In the genomic region with DNA sequence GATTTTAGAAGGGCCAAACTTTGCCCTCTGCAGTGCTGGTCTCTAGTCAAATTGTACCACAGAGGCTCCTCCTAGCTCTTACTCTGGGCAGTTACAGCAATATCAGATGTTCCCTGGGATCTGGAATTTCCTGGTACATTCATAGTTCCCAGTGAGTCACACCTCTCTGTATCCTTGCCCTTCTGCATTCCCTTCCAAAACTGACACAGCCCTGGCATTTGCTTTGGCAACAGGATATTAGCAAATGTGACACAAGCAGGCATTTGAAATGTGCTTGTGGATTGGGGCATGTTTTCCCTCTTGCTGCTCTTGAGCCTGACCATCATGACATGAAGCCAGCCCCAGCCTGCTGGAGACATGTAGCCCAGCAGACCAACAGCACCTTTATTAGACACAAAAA, we compare ENCODE assay signal across 14 cellular contexts.
A peak's percentile ranks its signal among the peaks of the same experiment; 100 is the strongest.
DNase-seq lines count a peak whose midpoint lies in the region; ATAC-seq, FAIRE-seq and TF ChIP-seq lines count a peak whose summit lies in the region.
"Had no signal": no experiment of that assay in that cellular context is flagged by ENCODE, and none has a peak within 500 bp of the region (broad histone marks: within the 10 kb centered on the region; RNA-seq: fewer than 3 reads in every experiment).

No MANE protein-coding gene starts in this region.

- intact Hi-C loops in left colon (cut with DNase I, micrococcal nuclease), result no loop called here

- H3K4me3 Mint-ChIP-seq in chondrocyte (ENCODE audit: unreplicated experiment), result no peak overlapping the region
- H3K4me3 Mint-ChIP-seq: activated naive CD4-positive, alpha-beta T cell treated with anti-CD3 and anti-CD28 coated beads, Interleukin-2, amount 50 U/mL, for 24 hours; CD14-positive monocyte had no signal

- H3K4me1 ChIP-seq in ACC112 (ENCODE audit: control insufficient read depth, insufficient read depth, low read length, unreplicated experiment), result peaks cover 18% of the 10 kb centered on the region

- no peaks in the 10 kb centered on the region for H3K36me3 ChIP-seq in ACC112 (ENCODE audit: insufficient read depth, low read length)

- peak; percentile 63 for TF ChIP-seq CTCF in chondrocyte (IDR thresholded peaks at IDR 0.05)

- DNase-seq in HTR-8/SVneo (ENCODE audit: insufficient read length, low spot score) (peak; percentile 31), chondrocyte (ENCODE audit: low spot score) (no peak), left colon (peak; percentile 6 to 30), NCI-H748 (lab: John Stamatoyannopoulos, UW; ENCODE audit: unreplicated experiment) (no peak), COR-L47 (lab: John Stamatoyannopoulos, UW) (no peak), NCI-H2081 (lab: John Stamatoyannopoulos, UW) (no peak)
- no peak for DNase-seq in activated naive CD4-positive, alpha-beta T cell treated with anti-CD3 and anti-CD28 coated beads, Interleukin-2, amount 50 U/mL, for 72 hours (ENCODE audit: low spot score in 2 of 2)
- DNase-seq: H7; NCI-H69; stimulated activated naive CD4-positive, alpha-beta T cell had no signal

- H3K9me3 Mint-ChIP-seq in chondrocyte (ENCODE audit: low read depth), result peaks cover 32% of the 10 kb centered on the region
- H3K9me3 Mint-ChIP-seq in activated naive CD4-positive, alpha-beta T cell treated with anti-CD3 and anti-CD28 coated beads, Interleukin-2, amount 50 U/mL, for 72 hours, result peaks cover 4 to 15% of the 10 kb centered on the region in 2 donors

- no peaks in the 10 kb centered on the region for H3K27me3 Mint-ChIP-seq in chondrocyte (ENCODE audit: low read depth)

- peaks cover 1% of the 10 kb centered on the region for H3K36me3 Mint-ChIP-seq in chondrocyte (ENCODE audit: low read depth)
- H3K36me3 Mint-ChIP-seq in activated naive CD4-positive, alpha-beta T cell treated with anti-CD3 and anti-CD28 coated beads, Interleukin-2, amount 50 U/mL, for 72 hours, result peaks cover 0 to 11% of the 10 kb centered on the region in 2 donors
- H3K36me3 Mint-ChIP-seq: activated naive CD4-positive, alpha-beta T cell treated with anti-CD3 and anti-CD28 coated beads, Interleukin-2, amount 50 U/mL, for 24 hours; CD14-positive monocyte had no signal

- no peaks in the 10 kb centered on the region for H3K27me3 ChIP-seq in ACC112 (ENCODE audit: insufficient read depth, low read length)

- H3K4me1 Mint-ChIP-seq in chondrocyte (ENCODE audit: low read depth), result peaks cover 14% of the 10 kb centered on the region
- H3K4me1 Mint-ChIP-seq: activated naive CD4-positive, alpha-beta T cell treated with anti-CD3 and anti-CD28 coated beads, Interleukin-2, amount 50 U/mL, for 24 hours had no signal

- H3K27ac ChIP-seq in ACC112 (ENCODE audit: low read depth, low read length), result peak overlapping the region; percentile 97

- peak overlapping the region; percentile 18 for H2AFZ ChIP-seq in ACC112 (ENCODE audit: low read length, unreplicated experiment)

- no peaks in the 10 kb centered on the region for H3K79me2 ChIP-seq in ACC112 (ENCODE audit: control insufficient read depth, insufficient read depth, low read length, unreplicated experiment)

- peak; percentile 99 for ATAC-seq in left colon
- no peak for ATAC-seq in activated naive CD4-positive, alpha-beta T cell treated with anti-CD3 and anti-CD28 coated beads, Interleukin-2, amount 50 U/mL, for 72 hours

- H3K27ac Mint-ChIP-seq in chondrocyte (ENCODE audit: unreplicated experiment), result peak overlapping the region; percentile 90
- no peak overlapping the region for H3K27ac Mint-ChIP-seq in activated naive CD4-positive, alpha-beta T cell treated with anti-CD3 and anti-CD28 coated beads, Interleukin-2, amount 50 U/mL, for 72 hours
- H3K27ac Mint-ChIP-seq: activated naive CD4-positive, alpha-beta T cell treated with anti-CD3 and anti-CD28 coated beads, Interleukin-2, amount 50 U/mL, for 24 hours had no signal

- H3K4me3 ChIP-seq in ACC112 (ENCODE audit: low read depth, low read length), result no peak overlapping the region; the same call in 1 of the 2 replicates

- peak; percentile 36 for FAIRE-seq in HTR-8/SVneo (lab: Jason Lieb, UNC)
- FAIRE-seq: GM18507 had no signal

Comparison
In these comparisons a context has a peak if more than half of its experiments do, and no peak if none do; other contexts are left out.
1. DNase-seq: peak in HTR-8/SVneo (single experiment) and left colon (2 of 2); none in chondrocyte (single experiment), NCI-H748 (single experiment), COR-L47 (single experiment), activated naive CD4-positive, alpha-beta T cell treated with anti-CD3 and anti-CD28 coated beads, Interleukin-2, amount 50 U/mL, for 72 hours (0 of 2) and NCI-H2081 (0 of 2).